33 cellular contexts compared by ENCODE assay signal in genomic region chr7:136919820-136920219, GRCh38. TPM values are rescaled to one million over a fixed set of nuclear protein-coding genes. Genes with fewer than 3 reads are reported as not detected.
"Had no signal": no experiment of that assay in that cellular context is flagged by ENCODE, and none has a peak within 500 bp of the region (broad histone marks: within the 10 kb centered on the region; RNA-seq: fewer than 3 reads in every experiment).

No MANE protein-coding gene starts in this region.

- H3K4me1 ChIP-seq: body of pancreas, gastroesophageal sphincter had no signal

- ATAC-seq: activated CD4-positive, alpha-beta T cell treated with anti-CD3 and anti-CD28 coated beads for 36 hours; activated naive CD4-positive, alpha-beta T cell treated with anti-CD3 and anti-CD28 coated beads, Interleukin-2, amount 50 U/mL, for 72 hours; activated T-cell treated with anti-CD3 and anti-CD28 coated beads, Interleukin-2, amount 50 U/mL, for 72 hours; body of pancreas; effector memory CD8-positive, alpha-beta T cell; gastroesophageal sphincter; T-helper 17 cell had no signal

- H3K27ac ChIP-seq: body of pancreas, coronary artery, dorsolateral prefrontal cortex, esophagus muscularis mucosa, gastroesophageal sphincter had no signal

- DNase-seq: activated CD4-positive, alpha-beta memory T cell treated with anti-CD3 and anti-CD28 coated beads for 36 hours; activated CD4-positive, alpha-beta T cell treated with anti-CD3 and anti-CD28 coated beads for 36 hours; activated CD4-positive, alpha-beta T cell treated with anti-CD3 and anti-CD28 coated beads, Interleukin-2, amount 10 ng/mL, durations not matched to agents 24 days and 14 days; activated CD4-positive, CD25-positive, alpha-beta regulatory T cell; activated CD4-positive, CD25-positive, alpha-beta regulatory T cell treated with anti-CD3 and anti-CD28 coated beads, Interleukin-2, amount 50 U/mL, for 72 hours; activated CD8-positive, alpha-beta memory T cell treated with anti-CD3 and anti-CD28 coated beads, Interleukin-2, amount 50 U/mL, for 48 hours; activated gamma-delta T cell; activated naive CD4-positive, alpha-beta T cell; activated naive CD4-positive, alpha-beta T cell treated with anti-CD3 and anti-CD28 coated beads, Interleukin-2, amount 10 ng/mL, durations not matched to agents 7 days and 5 days; activated naive CD8-positive, alpha-beta T cell treated with anti-CD3 and anti-CD28 coated beads, Interleukin-2, amount 10 ng/mL, durations not matched to agents 7 days and 5 days; activated T-cell treated with anti-CD3 and anti-CD28 coated beads for 4 hours; activated T-cell treated with anti-CD3 and anti-CD28 coated beads, Interleukin-2, amount 50 U/mL, for 24 hours; activated T-cell treated with anti-CD3 and anti-CD28 coated beads, Interleukin-2, amount 50 U/mL, for 72 hours; amygdala; aorta; body of pancreas; central memory CD4-positive, alpha-beta T cell; cerebellar nuclear complex; dorsolateral prefrontal cortex; effector CD4-positive, alpha-beta T cell; effector memory CD8-positive, alpha-beta T cell; erythroblast; foreskin melanocyte; T-helper 1 cell; T-helper 17 cell; T1000 had no signal

- H3K9me3 Mint-ChIP-seq: activated CD4-positive, alpha-beta T cell treated with anti-CD3 and anti-CD28 coated beads, Interleukin-2, amount 10 ng/mL, durations not matched to agents 24 days and 14 days; activated naive CD8-positive, alpha-beta T cell treated with anti-CD3 and anti-CD28 coated beads, Interleukin-2, amount 10 ng/mL, durations not matched to agents 7 days and 5 days; dendritic cell treated with granulocyte-macrophage colony-stimulating factor and Interleukin-4, amounts not matched to agents 40 ng/mL and 50 ng/mL, for 4 days had no signal

- H3K36me3 ChIP-seq: cardiac muscle cell, esophagus muscularis mucosa, gastroesophageal sphincter had no signal

- H3K27me3 ChIP-seq: body of pancreas, cardiac muscle cell, esophagus muscularis mucosa, gastroesophageal sphincter had no signal

- H3K36me3 Mint-ChIP-seq: activated CD4-positive, alpha-beta memory T cell treated with anti-CD3 and anti-CD28 coated beads for 36 hours; activated naive CD4-positive, alpha-beta T cell treated with anti-CD3 and anti-CD28 coated beads, Interleukin-2, amount 10 ng/mL, durations not matched to agents 7 days and 5 days; activated naive CD4-positive, alpha-beta T cell treated with anti-CD3 and anti-CD28 coated beads, Interleukin-2, amount 50 U/mL, for 72 hours; activated naive CD8-positive, alpha-beta T cell treated with anti-CD3 and anti-CD28 coated beads, Interleukin-2, amount 10 ng/mL, durations not matched to agents 7 days and 5 days had no signal

- H3K9me3 ChIP-seq: body of pancreas, esophagus muscularis mucosa, gastroesophageal sphincter had no signal

- H3K27me3 Mint-ChIP-seq: activated CD4-positive, alpha-beta memory T cell treated with anti-CD3 and anti-CD28 coated beads for 36 hours; activated CD4-positive, alpha-beta T cell treated with anti-CD3 and anti-CD28 coated beads for 36 hours; activated CD4-positive, alpha-beta T cell treated with anti-CD3 and anti-CD28 coated beads, Interleukin-2, amount 10 ng/mL, durations not matched to agents 24 days and 14 days; activated naive CD4-positive, alpha-beta T cell treated with anti-CD3 and anti-CD28 coated beads, Interleukin-2, amount 10 ng/mL, durations not matched to agents 7 days and 5 days; activated naive CD8-positive, alpha-beta T cell treated with anti-CD3 and anti-CD28 coated beads, Interleukin-2, amount 10 ng/mL, durations not matched to agents 7 days and 5 days; activated T-cell treated with anti-CD3 and anti-CD28 coated beads, Interleukin-2, amount 50 U/mL, for 24 hours; dendritic cell treated with granulocyte-macrophage colony-stimulating factor and Interleukin-4, amounts not matched to agents 40 ng/mL and 50 ng/mL, for 4 days; effector memory CD8-positive, alpha-beta T cell; T-helper 17 cell had no signal

- H3K27ac Mint-ChIP-seq: activated CD4-positive, alpha-beta memory T cell treated with anti-CD3 and anti-CD28 coated beads for 36 hours; activated CD4-positive, alpha-beta T cell treated with anti-CD3 and anti-CD28 coated beads for 36 hours; activated CD4-positive, alpha-beta T cell treated with anti-CD3 and anti-CD28 coated beads, Interleukin-2, amount 10 ng/mL, durations not matched to agents 24 days and 14 days; activated naive CD4-positive, alpha-beta T cell treated with anti-CD3 and anti-CD28 coated beads, Interleukin-2, amount 10 ng/mL, durations not matched to agents 7 days and 5 days; activated naive CD4-positive, alpha-beta T cell treated with anti-CD3 and anti-CD28 coated beads, Interleukin-2, amount 50 U/mL, for 72 hours; activated naive CD8-positive, alpha-beta T cell treated with anti-CD3 and anti-CD28 coated beads, Interleukin-2, amount 10 ng/mL, durations not matched to agents 7 days and 5 days; activated T-cell treated with anti-CD3 and anti-CD28 coated beads, Interleukin-2, amount 50 U/mL, for 24 hours; activated T-cell treated with anti-CD3 and anti-CD28 coated beads, Interleukin-2, amount 50 U/mL, for 72 hours; dendritic cell treated with granulocyte-macrophage colony-stimulating factor and Interleukin-4, amounts not matched to agents 40 ng/mL and 50 ng/mL, for 4 days; effector memory CD8-positive, alpha-beta T cell; T-helper 17 cell; T-helper 2 cell treated with Interferon-gamma antibody and Interleukin-4, amounts not matched to agents 5 μg/mL and 100 μg/mL, for 36 hours had no signal

- H3K4me3 ChIP-seq: body of pancreas, cardiac muscle cell, coronary artery, dorsolateral prefrontal cortex, esophagus muscularis mucosa, gastroesophageal sphincter had no signal

- H3K4me1 Mint-ChIP-seq: activated CD4-positive, alpha-beta T cell treated with anti-CD3 and anti-CD28 coated beads for 36 hours; activated CD4-positive, alpha-beta T cell treated with anti-CD3 and anti-CD28 coated beads, Interleukin-2, amount 10 ng/mL, durations not matched to agents 24 days and 14 days; activated naive CD4-positive, alpha-beta T cell treated with anti-CD3 and anti-CD28 coated beads, Interleukin-2, amount 10 ng/mL, durations not matched to agents 7 days and 5 days; activated naive CD8-positive, alpha-beta T cell treated with anti-CD3 and anti-CD28 coated beads, Interleukin-2, amount 10 ng/mL, durations not matched to agents 7 days and 5 days; T-helper 17 cell had no signal

- H3K4me3 Mint-ChIP-seq: activated CD4-positive, alpha-beta memory T cell treated with anti-CD3 and anti-CD28 coated beads for 36 hours; activated CD4-positive, alpha-beta T cell treated with anti-CD3 and anti-CD28 coated beads for 36 hours; activated CD4-positive, alpha-beta T cell treated with anti-CD3 and anti-CD28 coated beads, Interleukin-2, amount 10 ng/mL, durations not matched to agents 24 days and 14 days; activated naive CD4-positive, alpha-beta T cell treated with anti-CD3 and anti-CD28 coated beads, Interleukin-2, amount 10 ng/mL, durations not matched to agents 7 days and 5 days; activated naive CD8-positive, alpha-beta T cell treated with anti-CD3 and anti-CD28 coated beads, Interleukin-2, amount 10 ng/mL, durations not matched to agents 7 days and 5 days; activated T-cell treated with anti-CD3 and anti-CD28 coated beads, Interleukin-2, amount 50 U/mL, for 24 hours; activated T-cell treated with anti-CD3 and anti-CD28 coated beads, Interleukin-2, amount 50 U/mL, for 72 hours; dendritic cell treated with granulocyte-macrophage colony-stimulating factor and Interleukin-4, amounts not matched to agents 40 ng/mL and 50 ng/mL, for 4 days; effector memory CD8-positive, alpha-beta T cell; T-helper 17 cell; T-helper 2 cell treated with Interferon-gamma antibody and Interleukin-4, amounts not matched to agents 5 μg/mL and 100 μg/mL, for 36 hours had no signal

RNA-seq across cellular contexts. Expression of gene CHRM2, which starts 51.4 kb away (rescaled TPM):
- total RNA-seq: activated CD4-positive, alpha-beta memory T cell treated with anti-CD3 and anti-CD28 coated beads for 36 hours; activated CD4-positive, alpha-beta T cell treated with anti-CD3 and anti-CD28 coated beads for 36 hours; activated CD4-positive, alpha-beta T cell treated with anti-CD3 and anti-CD28 coated beads, Interleukin-2, amount 10 ng/mL, durations not matched to agents 24 days and 14 days; activated naive CD4-positive, alpha-beta T cell treated with anti-CD3 and anti-CD28 coated beads, Interleukin-2, amount 50 U/mL, for 72 hours; activated naive CD8-positive, alpha-beta T cell treated with anti-CD3 and anti-CD28 coated beads, Interleukin-2, amount 10 ng/mL, durations not matched to agents 7 days and 5 days; activated T-cell treated with anti-CD3 and anti-CD28 coated beads, Interleukin-2, amount 50 U/mL, for 72 hours; aorta; body of pancreas; T-helper 17 cell had no signal
